ENCODE assay signal across 16 cellular contexts in genomic region chr1:207669469-207670111, GRCh38. TPM values are rescaled to one million over a fixed set of nuclear protein-coding genes. Genes with fewer than 3 reads are reported as not detected.
DNase-seq lines count a peak whose midpoint lies in the region; ATAC-seq lines count a peak whose summit lies in the region.
"Had no signal": no experiment of that assay in that cellular context is flagged by ENCODE, and none has a peak within 500 bp of the region (broad histone marks: within the 10 kb centered on the region; RNA-seq: fewer than 3 reads in every experiment).

No MANE protein-coding gene starts in this region.

- H3K27ac Mint-ChIP-seq in IgD-negative memory B cell: peak overlapping the region in 2 of 3 donors; percentile 1 to 59
- H3K27ac Mint-ChIP-seq in stimulated activated effector memory CD8-positive, alpha-beta T cell treated with anti-CD3 and anti-CD28 coated beads, Interleukin-12 subunit alpha, Interleukin-12 subunit beta, amount 100 ng/mL, for 72 hours: no peak overlapping the region
- H3K27ac Mint-ChIP-seq: effector memory CD8-positive, alpha-beta T cell; naive thymus-derived CD4-positive, alpha-beta T cell had no signal

- H3K4me3 Mint-ChIP-seq in IgD-negative memory B cell: peak overlapping the region; percentile 27 to 83 (median 75)
- H3K4me3 Mint-ChIP-seq in stimulated activated effector memory CD8-positive, alpha-beta T cell treated with anti-CD3 and anti-CD28 coated beads, Interleukin-12 subunit alpha, Interleukin-12 subunit beta, amount 100 ng/mL, for 72 hours: no peak overlapping the region
- H3K4me3 Mint-ChIP-seq: effector memory CD8-positive, alpha-beta T cell had no signal

- H3K9ac ChIP-seq in iPS-15b (ENCODE audit: low read depth, low read length): peak overlapping the region; percentile 26

- peaks cover 4% of the 10 kb centered on the region for H3K36me3 Mint-ChIP-seq in IgD-negative memory B cell
- no peaks in the 10 kb centered on the region for H3K36me3 Mint-ChIP-seq in stimulated activated effector memory CD8-positive, alpha-beta T cell treated with anti-CD3 and anti-CD28 coated beads, Interleukin-12 subunit alpha, Interleukin-12 subunit beta, amount 100 ng/mL, for 72 hours

- H3K4me3 ChIP-seq in iPS-15b (ENCODE audit: low read depth, low read length): peak overlapping the region; percentile 30
- H3K4me3 ChIP-seq: right atrium auricular region had no signal

- no peaks in the 10 kb centered on the region for H3K36me3 ChIP-seq in iPS-15b (ENCODE audit: control insufficient read depth, insufficient read depth, low read length)
- H3K36me3 ChIP-seq: gastroesophageal sphincter, right atrium auricular region had no signal

- peaks cover 14 to 29% (median 24%) of the 10 kb centered on the region in 3 donors for H3K4me1 Mint-ChIP-seq in IgD-negative memory B cell
- no peaks in the 10 kb centered on the region for H3K4me1 Mint-ChIP-seq in stimulated activated effector memory CD8-positive, alpha-beta T cell treated with anti-CD3 and anti-CD28 coated beads, Interleukin-12 subunit alpha, Interleukin-12 subunit beta, amount 100 ng/mL, for 72 hours

- H3K4me1 ChIP-seq in iPS-15b (ENCODE audit: control insufficient read depth, insufficient read depth, low read length): peaks cover 11% of the 10 kb centered on the region

- peak; percentile 13 for ATAC-seq in GM19397 (IDR thresholded peaks at IDR 0.05; ENCODE audit: unreplicated experiment)
- ATAC-seq in stimulated activated effector memory CD8-positive, alpha-beta T cell treated with anti-CD3 and anti-CD28 coated beads, Interleukin-12 subunit alpha, Interleukin-12 subunit beta, amount 100 ng/mL, for 72 hours: peak; percentile 34
- ATAC-seq in GM21825 (IDR thresholded peaks at IDR 0.05; ENCODE audit: unreplicated experiment): no peak
- ATAC-seq: effector memory CD8-positive, alpha-beta T cell; gastroesophageal sphincter; left cardiac atrium; naive thymus-derived CD4-positive, alpha-beta T cell had no signal

- DNase-seq in stimulated activated effector memory CD8-positive, alpha-beta T cell treated with anti-CD3 and anti-CD28 coated beads, Interleukin-12 subunit alpha, Interleukin-12 subunit beta, amount 100 ng/mL, for 72 hours (ENCODE audit: low spot score in 2 of 2): no peak
- DNase-seq in DMS153 treated with DMSO at 0.1 percent for 48 hours (lab: John Stamatoyannopoulos, UW; ENCODE audit: unreplicated experiment) (no peak), NCI-H524 (lab: John Stamatoyannopoulos, UW) (no peak)
- DNase-seq: activated CD4-positive, alpha-beta T cell treated with anti-CD3 and anti-CD28 coated beads, Interleukin-2, amount 50 U/mL, for 1 hour; effector memory CD8-positive, alpha-beta T cell; left cardiac atrium; naive thymus-derived CD4-positive, alpha-beta T cell; NCI-H2081; stimulated activated CD4-positive, alpha-beta T cell treated with anti-CD3 and anti-CD28 coated beads, Interleukin-4, amount 100 ng/mL, for 4 hours; stimulated activated naive CD4-positive, alpha-beta T cell had no signal

- H3K9me3 Mint-ChIP-seq in IgD-negative memory B cell: peaks cover 5 to 6% (median 6%) of the 10 kb centered on the region in 3 donors
- H3K9me3 Mint-ChIP-seq in stimulated activated effector memory CD8-positive, alpha-beta T cell treated with anti-CD3 and anti-CD28 coated beads, Interleukin-12 subunit alpha, Interleukin-12 subunit beta, amount 100 ng/mL, for 72 hours: no peaks in the 10 kb centered on the region
- H3K9me3 Mint-ChIP-seq: effector memory CD8-positive, alpha-beta T cell had no signal

- H3K27me3 Mint-ChIP-seq in IgD-negative memory B cell: peaks cover 43% of the 10 kb centered on the region

- no peaks in the 10 kb centered on the region for H3K9me3 ChIP-seq in iPS-15b (ENCODE audit: control insufficient read depth, insufficient read depth, low read length)

- peaks cover 10% of the 10 kb centered on the region for H3K27me3 ChIP-seq in iPS-15b (ENCODE audit: control insufficient read depth, insufficient read depth, low read length)
- H3K27me3 ChIP-seq: right atrium auricular region had no signal

RNA-seq across cellular contexts. Expression of gene CR1L, which starts 24.7 kb away (rescaled TPM):
- not detected for polyA plus RNA-seq in IgD-negative memory B cell
- polyA plus RNA-seq: naive thymus-derived CD4-positive, alpha-beta T cell had no signal
